ENCODE assay signal across 11 cellular contexts in the genomic region with DNA sequence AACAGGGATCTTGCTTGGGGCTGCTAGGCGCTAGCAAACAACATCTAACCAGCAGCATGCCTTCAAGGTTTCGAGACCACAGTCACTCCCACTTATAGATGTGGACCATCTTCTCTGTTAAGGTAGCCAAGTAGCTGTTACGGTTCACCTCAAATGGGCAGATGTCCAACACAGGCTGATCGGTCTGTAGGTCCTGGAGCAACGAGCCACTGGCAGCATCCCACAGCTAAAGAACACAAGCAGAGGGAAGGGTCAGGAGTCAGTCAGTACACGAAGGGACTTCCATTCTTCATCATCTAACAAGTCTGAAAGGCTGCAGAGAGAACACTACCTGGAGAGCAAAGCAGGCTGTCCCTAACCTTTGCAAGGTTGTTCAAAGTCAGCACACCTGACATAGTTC. TPM values are rescaled to one million over a fixed set of nuclear protein-coding genes. Genes with fewer than 3 reads are reported as not detected.
A peak's percentile ranks its signal among the peaks of the same experiment; 100 is the strongest.
DNase-seq lines count a peak whose midpoint lies in the region; ATAC-seq and TF ChIP-seq lines count a peak whose summit lies in the region.
"Had no signal": no experiment of that assay in that cellular context is flagged by ENCODE, and none has a peak within 500 bp of the region (broad histone marks: within the 10 kb centered on the region; RNA-seq: fewer than 3 reads in every experiment).

No MANE protein-coding gene starts in this region.

- no peaks in the 10 kb centered on the region for H3K9me3 ChIP-seq in SK-N-MC (ENCODE audit: low read depth, low read length)

- H3K4me3 ChIP-seq in SK-N-MC: no peak overlapping the region

- no peaks in the 10 kb centered on the region for H3K27me3 Mint-ChIP-seq in activated naive CD8-positive, alpha-beta T cell treated with anti-CD3 and anti-CD28 coated beads, Interleukin-2, amount 10 ng/mL, durations not matched to agents 7 days and 5 days
- H3K27me3 Mint-ChIP-seq in activated naive CD8-positive, alpha-beta T cell treated with anti-CD3 and anti-CD28 coated beads for 36 hours: no peaks in the 10 kb centered on the region
- no peaks in the 10 kb centered on the region for H3K27me3 Mint-ChIP-seq in neural crest cell (ENCODE audit: low read depth)

- POLR2A ChIA-PET in activated naive CD8-positive, alpha-beta T cell treated with anti-CD3 and anti-CD28 coated beads, Interleukin-2, amount 10 ng/mL, durations not matched to agents 7 days and 5 days (lab: Charles Lee): interaction anchor here (2.2 kb wide), 1 partner anchor 18 kb away, joined by 7 read pairs; a partner anchor contains a TSS

- no peaks in the 10 kb centered on the region for H3K9me3 Mint-ChIP-seq in activated naive CD8-positive, alpha-beta T cell treated with anti-CD3 and anti-CD28 coated beads, Interleukin-2, amount 10 ng/mL, durations not matched to agents 7 days and 5 days
- H3K9me3 Mint-ChIP-seq in activated naive CD8-positive, alpha-beta T cell treated with anti-CD3 and anti-CD28 coated beads for 36 hours: no peaks in the 10 kb centered on the region
- H3K9me3 Mint-ChIP-seq in neural crest cell: no peaks in the 10 kb centered on the region

- no peak overlapping the region for H3K9ac ChIP-seq in SK-N-MC (ENCODE audit: insufficient read length)

- ATAC-seq in activated naive CD8-positive, alpha-beta T cell treated with anti-CD3 and anti-CD28 coated beads, Interleukin-2, amount 10 ng/mL, durations not matched to agents 7 days and 5 days (ENCODE audit: low read depth): no peak

- H3K36me3 Mint-ChIP-seq in activated naive CD8-positive, alpha-beta T cell treated with anti-CD3 and anti-CD28 coated beads, Interleukin-2, amount 10 ng/mL, durations not matched to agents 7 days and 5 days: peaks cover 55% of the 10 kb centered on the region
- H3K36me3 Mint-ChIP-seq in activated naive CD8-positive, alpha-beta T cell treated with anti-CD3 and anti-CD28 coated beads for 36 hours: peaks cover 61% of the 10 kb centered on the region
- peaks cover 9% of the 10 kb centered on the region for H3K36me3 Mint-ChIP-seq in neural crest cell (ENCODE audit: low read depth)

- peaks cover 15% of the 10 kb centered on the region for H3K4me1 Mint-ChIP-seq in activated naive CD8-positive, alpha-beta T cell treated with anti-CD3 and anti-CD28 coated beads, Interleukin-2, amount 10 ng/mL, durations not matched to agents 7 days and 5 days
- H3K4me1 Mint-ChIP-seq in activated naive CD8-positive, alpha-beta T cell treated with anti-CD3 and anti-CD28 coated beads for 36 hours: peaks cover 32% of the 10 kb centered on the region
- H3K4me1 Mint-ChIP-seq in neural crest cell: peaks cover 4% of the 10 kb centered on the region

- no peak for DNase-seq in activated naive CD8-positive, alpha-beta T cell treated with anti-CD3 and anti-CD28 coated beads, Interleukin-2, amount 10 ng/mL, durations not matched to agents 7 days and 5 days
- DNase-seq in activated naive CD8-positive, alpha-beta T cell treated with anti-CD3 and anti-CD28 coated beads for 36 hours: no peak
- DNase-seq in SK-N-MC (ENCODE audit: low read depth, low spot score) (no peak), neural crest cell (ENCODE audit: low read depth, low spot score) (no peak), NCI-H82 treated with DMSO at 0.1 percent for 48 hours (lab: John Stamatoyannopoulos, UW; ENCODE audit: unreplicated experiment) (no peak), SK-N-DZ (ENCODE audit: low spot score) (no peak)
- DNase-seq in effector CD8-positive, alpha-beta T cell (lab: John Stamatoyannopoulos, UW): no peak
- DNase-seq: C1 segment of cervical spinal cord, NCI-H1417 treated with DMSO at 0.1 percent for 48 hours, NCI-H187 treated with DMSO at 0.1 percent for 48 hours, SIG-M5 had no signal

- peaks cover 67% of the 10 kb centered on the region for H3K36me3 ChIP-seq in SK-N-MC (ENCODE audit: insufficient read depth, low read length)

- peak overlapping the region; percentile 31; the same call in 1 of the 2 replicates for H3K27ac ChIP-seq in SK-N-MC

- no peak overlapping the region for H3K4me3 Mint-ChIP-seq in activated naive CD8-positive, alpha-beta T cell treated with anti-CD3 and anti-CD28 coated beads, Interleukin-2, amount 10 ng/mL, durations not matched to agents 7 days and 5 days
- no peak overlapping the region for H3K4me3 Mint-ChIP-seq in activated naive CD8-positive, alpha-beta T cell treated with anti-CD3 and anti-CD28 coated beads for 36 hours
- H3K4me3 Mint-ChIP-seq in neural crest cell: no peak overlapping the region

- TF ChIP-seq CTCF in neural crest cell (conservative IDR thresholded peaks at IDR 0.05): no peak

- peak overlapping the region; percentile 53 for H3K27ac Mint-ChIP-seq in activated naive CD8-positive, alpha-beta T cell treated with anti-CD3 and anti-CD28 coated beads, Interleukin-2, amount 10 ng/mL, durations not matched to agents 7 days and 5 days
- H3K27ac Mint-ChIP-seq in activated naive CD8-positive, alpha-beta T cell treated with anti-CD3 and anti-CD28 coated beads for 36 hours: no peak overlapping the region
- peak overlapping the region; percentile 83 for H3K27ac Mint-ChIP-seq in neural crest cell (ENCODE audit: unreplicated experiment)

RNA-seq across cellular contexts. Expression of a gene that starts 16.9 kb away (rescaled TPM):
- 100 to 1,000 TPM; 118 to 120 TPM for total RNA-seq in activated naive CD8-positive, alpha-beta T cell treated with anti-CD3 and anti-CD28 coated beads, Interleukin-2, amount 10 ng/mL, durations not matched to agents 7 days and 5 days
- total RNA-seq in activated naive CD8-positive, alpha-beta T cell treated with anti-CD3 and anti-CD28 coated beads for 36 hours: 10 to 100 TPM; 58.7 to 60.8 TPM
- 114 and 117 TPM in 2 replicates for total RNA-seq in neural crest cell
- 42.9 and 50.3 TPM in 2 replicates for polyA plus RNA-seq in SK-N-DZ (2014; cell fraction: cytosol; rRNA removed)
- 29.2 and 45.2 TPM in 2 replicates for polyA plus RNA-seq in SK-N-DZ (2014; cell fraction: nucleus; rRNA removed)

RNA-seq across cellular contexts. Expression of a gene that starts 42.8 kb away (rescaled TPM):
- total RNA-seq in activated naive CD8-positive, alpha-beta T cell treated with anti-CD3 and anti-CD28 coated beads, Interleukin-2, amount 10 ng/mL, durations not matched to agents 7 days and 5 days: 100 to 1,000 TPM; 110 to 119 TPM
- total RNA-seq in activated naive CD8-positive, alpha-beta T cell treated with anti-CD3 and anti-CD28 coated beads for 36 hours: 100 to 1,000 TPM; 128 to 134 TPM
- total RNA-seq in neural crest cell: 72.8 and 76.8 TPM in 2 replicates
- 38.1 and 51.0 TPM in 2 replicates for polyA plus RNA-seq in SK-N-DZ (2014; cell fraction: cytosol; rRNA removed)
- 26.9 and 27.0 TPM in 2 replicates for polyA plus RNA-seq in SK-N-DZ (2014; cell fraction: nucleus; rRNA removed)
